Comparison of ENCODE assay signal across 11 cellular contexts in the genomic region with DNA sequence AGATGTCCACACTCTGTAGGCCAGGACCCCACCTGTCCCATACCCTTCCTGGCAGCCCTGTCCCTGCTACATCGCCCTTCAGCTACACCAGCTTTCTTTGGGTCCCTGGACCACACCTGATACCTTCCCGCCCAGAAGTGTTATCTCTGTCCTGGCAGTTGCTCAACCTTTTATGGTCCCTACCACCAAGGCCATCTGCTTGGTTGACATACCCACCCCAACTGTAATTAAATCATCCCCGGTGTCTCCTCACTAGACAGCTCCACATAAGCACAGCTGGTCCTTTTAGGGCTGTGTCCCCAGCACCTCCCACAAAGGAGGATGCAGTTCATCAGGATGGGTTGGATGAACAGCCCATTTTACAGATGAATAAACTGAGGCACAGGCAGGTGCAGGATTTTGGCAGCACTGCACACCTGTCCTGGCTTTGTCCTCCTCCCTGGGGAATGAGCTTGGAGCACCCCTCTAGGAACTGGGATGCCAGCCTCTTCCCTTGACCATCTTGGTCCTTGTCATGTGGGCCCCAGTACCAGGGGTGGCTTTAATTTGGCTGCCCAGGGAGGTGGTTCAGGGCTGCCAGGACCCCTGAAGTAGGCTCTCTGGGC. TPM values are rescaled to one million over a fixed set of nuclear protein-coding genes. Genes with fewer than 3 reads are reported as not detected.
A peak's percentile ranks its signal among the peaks of the same experiment; 100 is the strongest.
DNase-seq lines count a peak whose midpoint lies in the region.
"Had no signal": no experiment of that assay in that cellular context is flagged by ENCODE, and none has a peak within 500 bp of the region (broad histone marks: within the 10 kb centered on the region; RNA-seq: fewer than 3 reads in every experiment).

No MANE protein-coding gene starts in this region.

- H3K27me3 Mint-ChIP-seq in T-helper 2 cell treated with Interferon-gamma antibody and Interleukin-4, amounts not matched to agents 5 μg/mL and 100 μg/mL, for 36 hours (ENCODE audit: low read depth), result no peaks in the 10 kb centered on the region
- peaks cover 0 to 7% (median 2%) of the 10 kb centered on the region in 3 donors for H3K27me3 Mint-ChIP-seq in immature natural killer cell (ENCODE audit: low read depth in 3 of 3)
- H3K27me3 Mint-ChIP-seq: central memory CD8-positive, alpha-beta T cell had no signal

- DNase-seq in T-helper 2 cell treated with Interferon-gamma antibody and Interleukin-4, amounts not matched to agents 5 μg/mL and 100 μg/mL, for 36 hours (ENCODE audit: low spot score), result no peak
- DNase-seq in T-helper 2 cell (no peak), immature natural killer cell (no peak), middle frontal gyrus (ENCODE audit: extremely low spot score, low spot score) (no peak)
- DNase-seq: activated T-cell treated with anti-CD3 and anti-CD28 coated beads, Interleukin-2, amount 50 U/mL, for 48 hours; GOT3; NCI-H1105 treated with DMSO at 0.1 percent for 48 hours; NCI-H510A treated with DMSO at 0.1 percent for 48 hours; right cardiac atrium; RPMI8226 had no signal

- H3K27ac Mint-ChIP-seq in T-helper 2 cell treated with Interferon-gamma antibody and Interleukin-4, amounts not matched to agents 5 μg/mL and 100 μg/mL, for 36 hours, result peak overlapping the region; percentile 5
- peak overlapping the region in 4 of 6 donors; percentile 72 to 89 (median 78) for H3K27ac Mint-ChIP-seq in immature natural killer cell

- H3K9me3 Mint-ChIP-seq in T-helper 2 cell treated with Interferon-gamma antibody and Interleukin-4, amounts not matched to agents 5 μg/mL and 100 μg/mL, for 36 hours, result no peaks in the 10 kb centered on the region
- H3K9me3 Mint-ChIP-seq in immature natural killer cell, result no peaks in the 10 kb centered on the region
- H3K9me3 Mint-ChIP-seq: central memory CD8-positive, alpha-beta T cell had no signal

- H3K4me3 Mint-ChIP-seq in T-helper 2 cell treated with Interferon-gamma antibody and Interleukin-4, amounts not matched to agents 5 μg/mL and 100 μg/mL, for 36 hours, result peak overlapping the region; percentile 28
- no peak overlapping the region for H3K4me3 Mint-ChIP-seq in immature natural killer cell
- H3K4me3 Mint-ChIP-seq: central memory CD8-positive, alpha-beta T cell had no signal

- H3K36me3 Mint-ChIP-seq in T-helper 2 cell treated with Interferon-gamma antibody and Interleukin-4, amounts not matched to agents 5 μg/mL and 100 μg/mL, for 36 hours (ENCODE audit: low read depth), result peaks cover 11% of the 10 kb centered on the region
- H3K36me3 Mint-ChIP-seq in immature natural killer cell, result no peaks in the 10 kb centered on the region

- H3K4me1 Mint-ChIP-seq in T-helper 2 cell treated with Interferon-gamma antibody and Interleukin-4, amounts not matched to agents 5 μg/mL and 100 μg/mL, for 36 hours (ENCODE audit: low read depth), result peaks cover 29% of the 10 kb centered on the region
- peaks cover 34 to 47% of the 10 kb centered on the region in 2 donors for H3K4me1 Mint-ChIP-seq in immature natural killer cell

RNA-seq across cellular contexts. Expression of a gene that starts 12.9 kb away (rescaled TPM):
- polyA plus RNA-seq in immature natural killer cell, result 1 to 10 TPM in 2 of 3 donors, not detected in 1; 1.2 to 2.8 TPM

RNA-seq across cellular contexts. Expression of a gene that starts 14.4 kb away (rescaled TPM):
- polyA plus RNA-seq in immature natural killer cell, result 10 to 100 TPM; 13.2 to 16.5 (median 16.3) TPM

RNA-seq across cellular contexts. Expression of a gene that starts 19.2 kb away (rescaled TPM):
- polyA plus RNA-seq in immature natural killer cell, result 10 to 100 TPM; 56.8 to 92.5 (median 66.0) TPM

RNA-seq across cellular contexts. Expression of a gene that starts 19.2 kb away (rescaled TPM):
- 100 to 1,000 TPM; 395 to 487 (median 487) TPM for polyA plus RNA-seq in immature natural killer cell

RNA-seq across cellular contexts. Expression of a gene that starts 28.3 kb away (rescaled TPM):
- 1 to 10 TPM; 1.1 to 2.2 (median 2.1) TPM for polyA plus RNA-seq in immature natural killer cell
